22 cellular contexts compared by ENCODE assay signal in genomic region chr1:167566766-167567165, GRCh38. TPM values are rescaled to one million over a fixed set of nuclear protein-coding genes. Genes with fewer than 3 reads are reported as not detected.
"Had no signal": no experiment of that assay in that cellular context is flagged by ENCODE, and none has a peak within 500 bp of the region (broad histone marks: within the 10 kb centered on the region; RNA-seq: fewer than 3 reads in every experiment).

No MANE protein-coding gene starts in this region.

- H3K9me3 ChIP-seq: esophagus muscularis mucosa, mucosa of descending colon, upper lobe of right lung had no signal

- ATAC-seq: left ventricle myocardium superior; mucosa of descending colon; right cardiac atrium; stimulated activated naive CD8-positive, alpha-beta T cell treated with anti-CD3 and anti-CD28 coated beads, Interleukin-15, Interleukin-2, amounts not matched to agents 100 U/mL and 50 U/mL, for 24 hours; upper lobe of right lung had no signal

- H3K27me3 ChIP-seq: esophagus muscularis mucosa, hepatocyte, upper lobe of right lung had no signal

- H3K27ac ChIP-seq: esophagus muscularis mucosa, hepatocyte, parathyroid adenoma, upper lobe of right lung had no signal

- H3K4me2 ChIP-seq: hepatocyte had no signal

- H2AFZ ChIP-seq: hepatocyte, parathyroid adenoma had no signal

- H3K36me3 ChIP-seq: esophagus muscularis mucosa, upper lobe of right lung had no signal

- DNase-seq: activated CD4-positive, alpha-beta memory T cell treated with anti-CD3 and anti-CD28 coated beads for 36 hours; activated CD4-positive, alpha-beta T cell treated with anti-CD3 and anti-CD28 coated beads for 4 hours; activated CD4-positive, CD25-positive, alpha-beta regulatory T cell; activated naive CD4-positive, alpha-beta T cell treated with Interleukin-2 at 50 U/mL for 16 hours; activated naive CD8-positive, alpha-beta T cell treated with anti-CD3 and anti-CD28 coated beads for 36 hours; activated T-cell treated with anti-CD3 and anti-CD28 coated beads, Interleukin-2, amount 50 U/mL, for 48 hours; effector memory CD4-positive, alpha-beta T cell; glutamatergic neuron; left ventricle myocardium superior; mucosa of descending colon; nephron progenitor cell; nucleus accumbens; right cardiac atrium; stimulated activated CD4-positive, alpha-beta T cell treated with anti-CD3 and anti-CD28 coated beads, Interleukin-4, amount 100 ng/mL, for 4 hours; stimulated activated naive CD8-positive, alpha-beta T cell treated with anti-CD3 and anti-CD28 coated beads, Interleukin-15, Interleukin-2, amounts not matched to agents 100 U/mL and 50 U/mL, for 24 hours; T1000; upper lobe of right lung had no signal

- H3K4me3 ChIP-seq: esophagus muscularis mucosa, hepatocyte, mucosa of descending colon, upper lobe of right lung had no signal

- H3K4me1 ChIP-seq: esophagus muscularis mucosa, parathyroid adenoma had no signal

- H3K9ac ChIP-seq: parathyroid adenoma had no signal

RNA-seq across cellular contexts. Expression of gene CD247, which starts 48.4 kb away (rescaled TPM):
- total RNA-seq: astrocyte, endothelial cell of umbilical vein, hepatocyte had no signal
- polyA plus RNA-seq: endothelial cell of umbilical vein, hepatocyte had no signal
